In genomic region chr18:39969813-39970494, GRCh38 we compare ENCODE assay signal across 14 cellular contexts.
"Had no signal": no experiment of that assay in that cellular context is flagged by ENCODE, and none has a peak within 500 bp of the region (broad histone marks: within the 10 kb centered on the region; RNA-seq: fewer than 3 reads in every experiment).

No MANE protein-coding gene starts in this region.

- H3K4me1 Mint-ChIP-seq: activated naive CD8-positive, alpha-beta T cell treated with anti-CD3 and anti-CD28 coated beads for 36 hours had no signal

- H3K4me1 ChIP-seq: prostate gland, right lobe of liver had no signal

- H3K27ac ChIP-seq: prostate gland, right lobe of liver had no signal

- H3K36me3 ChIP-seq: prostate gland, right lobe of liver had no signal

- H3K27ac Mint-ChIP-seq: activated naive CD8-positive, alpha-beta T cell treated with anti-CD3 and anti-CD28 coated beads for 36 hours; natural killer cell treated with Interleukin-12 subunit alpha and Interleukin-12 subunit beta and Interleukin-15 and Interleukin-18, amount 100 ng/mL, for 72 hours had no signal

- H3K27me3 ChIP-seq: right lobe of liver had no signal

- H3K4me3 ChIP-seq: prostate gland, right lobe of liver had no signal

- H3K4me3 Mint-ChIP-seq: activated naive CD8-positive, alpha-beta T cell treated with anti-CD3 and anti-CD28 coated beads for 36 hours; activated T-cell treated with anti-CD3 and anti-CD28 coated beads, Interleukin-2, amount 50 U/mL, for 4 hours; natural killer cell treated with Interleukin-12 subunit alpha and Interleukin-12 subunit beta and Interleukin-15 and Interleukin-18, amount 100 ng/mL, for 72 hours had no signal

- H3K9me3 ChIP-seq: prostate gland, right lobe of liver had no signal

- DNase-seq: activated CD4-positive, alpha-beta T cell treated with anti-CD3 and anti-CD28 coated beads, Interleukin-2, amount 50 U/mL, for 48 hours; activated CD4-positive, CD25-positive, alpha-beta regulatory T cell; activated gamma-delta T cell; activated naive CD8-positive, alpha-beta T cell treated with anti-CD3 and anti-CD28 coated beads for 36 hours; activated T-cell treated with anti-CD3 and anti-CD28 coated beads, Interleukin-2, amount 50 U/mL, for 4 hours; effector CD4-positive, alpha-beta T cell; hypothalamus; left cardiac atrium; occipital lobe; right lobe of liver; stimulated activated CD4-positive, alpha-beta T cell treated with anti-CD3 and anti-CD28 coated beads, Interleukin-2, amount 100 ng/mL, for 48 hours; stimulated activated naive CD4-positive, alpha-beta T cell treated with Interleukin-2 at 50 U/mL for 16 hours had no signal

- H3K36me3 Mint-ChIP-seq: activated naive CD8-positive, alpha-beta T cell treated with anti-CD3 and anti-CD28 coated beads for 36 hours; natural killer cell treated with Interleukin-12 subunit alpha and Interleukin-12 subunit beta and Interleukin-15 and Interleukin-18, amount 100 ng/mL, for 72 hours had no signal

- H3K9me3 Mint-ChIP-seq: activated T-cell treated with anti-CD3 and anti-CD28 coated beads, Interleukin-2, amount 50 U/mL, for 4 hours had no signal

- ATAC-seq: activated T-cell treated with anti-CD3 and anti-CD28 coated beads, Interleukin-2, amount 50 U/mL, for 4 hours; left cardiac atrium; natural killer cell treated with Interleukin-12 subunit alpha and Interleukin-12 subunit beta and Interleukin-15 and Interleukin-18, amount 100 ng/mL, for 72 hours; right lobe of liver had no signal

- H3K27me3 Mint-ChIP-seq: activated naive CD8-positive, alpha-beta T cell treated with anti-CD3 and anti-CD28 coated beads for 36 hours; natural killer cell treated with Interleukin-12 subunit alpha and Interleukin-12 subunit beta and Interleukin-15 and Interleukin-18, amount 100 ng/mL, for 72 hours had no signal
